19 cellular contexts compared by ENCODE assay signal in genomic region chr10:93469454-93469853, GRCh38. TPM values are rescaled to one million over a fixed set of nuclear protein-coding genes. Genes with fewer than 3 reads are reported as not detected.
DNase-seq lines count a peak whose midpoint lies in the region; ATAC-seq, FAIRE-seq and TF ChIP-seq lines count a peak whose summit lies in the region.
"Had no signal": no experiment of that assay in that cellular context is flagged by ENCODE, and none has a peak within 500 bp of the region (broad histone marks: within the 10 kb centered on the region; RNA-seq: fewer than 3 reads in every experiment).

No MANE protein-coding gene starts in this region.

- intact Hi-C loops in adrenal gland (cut with DNase I), result no loop called here

- H3K9me3 ChIP-seq in adrenal gland (replicated peaks in 1 of 3) (no peaks in the 10 kb centered on the region), keratinocyte (ENCODE audit: control insufficient read depth, low read depth, low read length) (no peaks in the 10 kb centered on the region), smooth muscle cell (replicated peaks; ENCODE audit: low read depth) (no peaks in the 10 kb centered on the region)
- H3K9me3 ChIP-seq: BLaER1 had no signal

- FAIRE-seq in keratinocyte (lab: Jason Lieb, UNC), result no peak
- FAIRE-seq: GM18507, HTR-8/SVneo had no signal

- dilution Hi-C loops in keratinocyte (cut with MboI; ENCODE audit: extremely low pct_ligation_motif_present, low sequenced_read_pairs), result no loop called here

- H3K4me2 ChIP-seq in keratinocyte (ENCODE audit: control insufficient read depth, extremely low read depth, insufficient read depth, low read depth, low read length) (peak overlapping the region; percentile 32), smooth muscle cell (no peak overlapping the region)
- H3K4me2 ChIP-seq: BLaER1 had no signal

- peak overlapping the region; percentile 72 for H3K9ac ChIP-seq in keratinocyte (ENCODE audit: control insufficient read depth, extremely low read depth, insufficient read depth, low read length)
- peak overlapping the region; percentile 19 for H3K9ac ChIP-seq in smooth muscle cell (ENCODE audit: low read depth)
- H3K9ac ChIP-seq: BLaER1 had no signal

- H3K79me2 ChIP-seq in keratinocyte (ENCODE audit: control insufficient read depth, insufficient read depth, low read length) (peaks cover 64% of the 10 kb centered on the region), smooth muscle cell (ENCODE audit: low read depth) (peaks cover 63% of the 10 kb centered on the region)

- DNase-seq in EL (peak; percentile 77), adrenal gland (no peak), keratinocyte (ENCODE audit: low read depth, low spot score) (no peak), smooth muscle cell (lab: John Stamatoyannopoulos, UW; ENCODE audit: unreplicated experiment) (no peak), H7 (no peak), COR-L47 (lab: John Stamatoyannopoulos, UW) (no peak)
- DNase-seq in activated T-cell treated with anti-CD3 and anti-CD28 coated beads, Interleukin-2, amount 50 U/mL, for 1 hour, result no peak
- DNase-seq: activated CD8-positive, alpha-beta memory T cell treated with anti-CD3 and anti-CD28 coated beads for 24 hours; activated naive CD4-positive, alpha-beta T cell treated with Interleukin-2 at 50 U/mL for 16 hours; foreskin keratinocyte; GF-D8; NCI-H1417 treated with DMSO at 0.1 percent for 48 hours; NCI-H524; RPMI8226; stimulated activated CD4-positive, alpha-beta T cell treated with anti-CD3 and anti-CD28 coated beads, Interleukin-15, amount 100 ng/mL, for 24 hours had no signal

- no peaks in the 10 kb centered on the region for H3K27me3 ChIP-seq in adrenal gland
- H3K27me3 ChIP-seq in keratinocyte (ENCODE audit: control insufficient read depth, extremely low read depth, insufficient read depth, low read length), result no peaks in the 10 kb centered on the region
- no peaks in the 10 kb centered on the region for H3K27me3 ChIP-seq in smooth muscle cell (ENCODE audit: low read depth)
- no peaks in the 10 kb centered on the region for H3K27me3 ChIP-seq in H7 (ENCODE audit: control insufficient read depth, insufficient read depth, low read length)
- H3K27me3 ChIP-seq: BLaER1, foreskin keratinocyte had no signal

- H3K36me3 ChIP-seq in adrenal gland (replicated peaks in 1 of 2) (no peaks in the 10 kb centered on the region), keratinocyte (ENCODE audit: control insufficient read depth in 2 of 2, extremely low read depth in 1 of 2, insufficient read depth in 2 of 2, low read length in 2 of 2) (peaks cover 16 to 28% of the 10 kb centered on the region in 2 experiments), smooth muscle cell (ENCODE audit: low read depth) (no peaks in the 10 kb centered on the region), H7 (replicated peaks; ENCODE audit: control insufficient read depth, insufficient read depth, low read length) (no peaks in the 10 kb centered on the region)
- H3K36me3 ChIP-seq: BLaER1 had no signal

- TF ChIP-seq CTCF in adrenal gland (IDR thresholded peaks at IDR 0.05), result no peak
- no peak for TF ChIP-seq CTCF in keratinocyte (optimal IDR thresholded peaks at IDR 0.05 in 1 of 3, IDR thresholded peaks at IDR 0.05 in 1 of 3, conservative IDR thresholded peaks at IDR 0.05 in 1 of 3; ENCODE audit: extremely low read depth in 1 of 3, insufficient read depth in 2 of 3, low read length in 3 of 3)
- no peak for TF ChIP-seq CTCF in smooth muscle cell (IDR thresholded peaks at IDR 0.05; ENCODE audit: borderline replicate concordance, insufficient read depth, poor library complexity, severe bottlenecking)

- no peaks in the 10 kb centered on the region for H4K20me1 ChIP-seq in keratinocyte (ENCODE audit: control insufficient read depth, extremely low read depth, insufficient read depth, low read length)
- no peaks in the 10 kb centered on the region for H4K20me1 ChIP-seq in smooth muscle cell (ENCODE audit: low read depth)
- H4K20me1 ChIP-seq: BLaER1 had no signal

- TF ChIP-seq POLR2A in adrenal gland (IDR thresholded peaks at IDR 0.05), result no peak

- H3K4me1 ChIP-seq in adrenal gland (replicated peaks in 1 of 2) (peaks cover 55 to 70% of the 10 kb centered on the region in 2 donors), keratinocyte (ENCODE audit: control insufficient read depth, extremely low read depth, insufficient read depth, low read length) (peaks cover 88% of the 10 kb centered on the region), smooth muscle cell (ENCODE audit: low read depth) (peaks cover 18% of the 10 kb centered on the region)

- H3K9me1 ChIP-seq in keratinocyte (ENCODE audit: control insufficient read depth, extremely low read depth, insufficient read depth, low read length), result peaks cover 9% of the 10 kb centered on the region

- H2AFZ ChIP-seq in keratinocyte (ENCODE audit: control insufficient read depth, low read length) (no peak overlapping the region), smooth muscle cell (ENCODE audit: low read depth) (no peak overlapping the region)

- H3K4me3 ChIP-seq in adrenal gland (no peak overlapping the region), keratinocyte (ENCODE audit: control insufficient read depth in 2 of 3, extremely low read depth in 1 of 3, insufficient read depth in 2 of 3, low read depth in 1 of 3, low read length in 3 of 3) (no peak overlapping the region), smooth muscle cell (no peak overlapping the region), H7 (ENCODE audit: insufficient read depth, low read depth, low read length) (no peak overlapping the region)
- H3K4me3 ChIP-seq: BLaER1 had no signal

- peak overlapping the region in 4 of 5 donors; percentile 79 to 91 (median 87) for H3K27ac ChIP-seq in adrenal gland
- peak overlapping the region; percentile 89 for H3K27ac ChIP-seq in keratinocyte (ENCODE audit: control insufficient read depth, insufficient read depth, low read length)
- peak overlapping the region; percentile 98 for H3K27ac ChIP-seq in smooth muscle cell (ENCODE audit: low read depth)
- H3K27ac ChIP-seq: BLaER1 had no signal

- no peak for ATAC-seq in HG03139 (IDR thresholded peaks at IDR 0.05; ENCODE audit: unreplicated experiment)
- ATAC-seq: foreskin keratinocyte had no signal

- 94 to 100% (median 96%) methylated on average over 1 to 3 of the region's 3 CpGs for WGBS in adrenal gland, 4 donors
- 84% methylated on average over 3 of the region's 3 CpGs for WGBS in smooth muscle cell (ENCODE audit: low lambda C conversion rate)

- H3F3A ChIP-seq in smooth muscle cell (ENCODE audit: low read depth), result peaks cover 40% of the 10 kb centered on the region

RNA-seq across cellular contexts. Expression of gene MYOF, which starts 12.7 kb away (rescaled TPM):
- total RNA-seq in adrenal gland (100 to 1,000 TPM in 1 of 8 donors, 10 to 100 TPM in 7; 36.7 to 119 (median 55.2) TPM), smooth muscle cell (99.5 and 99.6 TPM in 2 replicates)
- polyA plus RNA-seq in adrenal gland (10 to 100 TPM in 2 of 3 donors, 1 to 10 TPM in 1; 9.0 to 22.9 (median 10.8) TPM), keratinocyte (174 to 276 TPM (median 232 TPM) in 3 replicates), smooth muscle cell (29.6 and 45.1 TPM in 2 replicates)
- 146 TPM for polyA plus RNA-seq in keratinocyte (2011; ENCODE audit: low read depth)
- polyA plus RNA-seq in keratinocyte (2011; cell fraction: cytosol; rRNA removed), result 192 and 235 TPM in 2 replicates
- polyA plus RNA-seq in keratinocyte (2011; cell fraction: nucleus; rRNA removed), result 583 and 631 TPM in 2 replicates
- polyA plus RNA-seq in keratinocyte (2012; ENCODE audit: low replicate concordance), result 83.5 and 285 TPM in 2 replicates
- 141 to 248 TPM (median 172 TPM) in 3 replicates for polyA minus RNA-seq in keratinocyte
- 189 TPM for polyA minus RNA-seq in keratinocyte (2011; cell fraction: cytosol; rRNA and poly(A)+ RNA removed)
- 354 and 681 TPM in 2 replicates for polyA minus RNA-seq in keratinocyte (2011; cell fraction: nucleus; rRNA and poly(A)+ RNA removed)
- total RNA-seq in H7 (2014; rRNA removed; shearing (Covaris generic)), result 2.8 and 3.0 TPM in 2 replicates

RNA-seq across cellular contexts. Expression of gene CEP55, which starts 27.0 kb away (rescaled TPM):
- total RNA-seq in adrenal gland, result 1 to 10 TPM in 5 of 8 donors, under 1 TPM in 3; 0.66 to 2.8 (median 1.2) TPM
- polyA plus RNA-seq in adrenal gland, result 1 to 10 TPM in 1 of 3 donors, under 1 TPM in 2; 0.32 to 3.2 (median 0.44) TPM
- 3.2 to 25.4 TPM (median 17.7 TPM) in 3 replicates for polyA plus RNA-seq in keratinocyte
- 0.46 TPM for polyA plus RNA-seq in keratinocyte (2011; ENCODE audit: low read depth)
- 4.9 and 10.4 TPM in 2 replicates for polyA plus RNA-seq in keratinocyte (2011; cell fraction: cytosol; rRNA removed)
- polyA plus RNA-seq in keratinocyte (2011; cell fraction: nucleus; rRNA removed), result 2.4 and 3.3 TPM in 2 replicates
- polyA plus RNA-seq in keratinocyte (2012; ENCODE audit: low replicate concordance), result 0.21 and 17.6 TPM in 2 replicates
- 1.4 to 9.8 TPM (median 1.9 TPM) in 3 replicates for polyA minus RNA-seq in keratinocyte
- polyA minus RNA-seq in keratinocyte (2011; cell fraction: cytosol; rRNA and poly(A)+ RNA removed), result 2.1 TPM
- polyA minus RNA-seq in keratinocyte (2011; cell fraction: nucleus; rRNA and poly(A)+ RNA removed), result 0.95 and 2.1 TPM in 2 replicates
- total RNA-seq in smooth muscle cell, result 6.5 and 9.3 TPM in 2 replicates
- 5.4 and 6.8 TPM in 2 replicates for polyA plus RNA-seq in smooth muscle cell
- total RNA-seq in H7 (2014; rRNA removed; shearing (Covaris generic)), result 41.8 and 46.0 TPM in 2 replicates
